8 cellular contexts compared by ENCODE assay signal in the genomic region with DNA sequence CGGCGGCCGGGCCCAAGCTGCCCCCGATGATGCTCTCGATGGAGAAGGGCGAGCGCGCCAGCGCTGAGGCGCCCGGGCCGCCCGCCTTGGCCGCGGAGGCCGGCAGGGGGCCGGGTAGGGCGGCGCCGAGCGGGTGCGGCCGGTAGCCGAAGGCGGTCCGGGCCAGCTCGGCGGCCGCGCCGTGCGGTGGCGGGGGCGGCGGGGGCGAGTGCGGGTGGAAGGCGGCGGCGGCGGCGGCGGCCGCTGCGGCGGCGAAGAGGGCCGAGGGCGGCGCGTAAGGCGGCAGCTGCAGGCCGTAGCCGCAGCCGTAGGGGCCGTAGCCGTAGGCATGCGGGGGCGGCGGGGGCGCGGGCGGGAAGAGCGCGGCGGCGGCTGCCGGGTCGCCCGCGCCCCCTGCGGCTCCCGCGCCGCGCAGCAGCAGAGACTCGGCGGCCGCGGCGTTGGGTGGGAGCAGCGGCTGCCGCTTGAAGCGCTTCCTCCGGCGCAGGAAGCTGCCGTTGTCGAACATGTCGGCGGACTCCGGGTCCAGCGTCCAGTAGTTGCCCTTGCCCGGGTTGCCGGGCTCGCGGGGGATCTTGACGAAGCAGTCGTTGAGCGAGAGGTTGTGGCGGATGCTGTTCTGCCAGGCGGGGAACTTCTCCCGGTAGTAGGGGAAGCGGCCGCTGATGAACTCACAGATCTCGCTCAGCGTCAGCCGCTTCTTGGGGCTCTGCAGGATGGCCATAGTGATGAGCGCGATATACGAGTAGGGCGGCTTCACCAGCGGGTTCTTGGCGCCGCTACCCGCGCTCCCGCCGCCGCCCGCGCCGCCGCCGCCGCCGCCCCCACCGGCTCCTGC.
DNase-seq lines count a peak whose midpoint lies in the region; ATAC-seq and TF ChIP-seq lines count a peak whose summit lies in the region.

No MANE protein-coding gene starts in this region.

- peaks cover 3% of the 10 kb centered on the region for H3K4me1 ChIP-seq in rectal smooth muscle tissue (ENCODE audit: control insufficient read depth, insufficient read depth, low read length)

- no peak overlapping the region for H3K27ac ChIP-seq in rectal smooth muscle tissue (ENCODE audit: low read depth, low read length)

- no peak for DNase-seq in AG04449 (ENCODE audit: low read depth, low spot score)
- peak; percentile 73 for DNase-seq in NCI-H146 (lab: John Stamatoyannopoulos, UW)
- peak; percentile 63 to 72 for DNase-seq in activated T-cell treated with anti-CD3 and anti-CD28 coated beads, Interleukin-2, amount 50 U/mL, for 48 hours
- peak in 1 of 2 donors; percentile 72 for DNase-seq in foreskin fibroblast
- no peak for DNase-seq in DMS153 (lab: John Stamatoyannopoulos, UW)

- ATAC-seq in GM18502 (IDR thresholded peaks at IDR 0.05; ENCODE audit: poor library complexity, unreplicated experiment) (peak; percentile 36), GM18873 (IDR thresholded peaks at IDR 0.05; ENCODE audit: low FRiP score, unreplicated experiment) (no peak)

- CTCF ChIA-PET in AG04449 (lab: Yijun Ruan, JAX) = interaction anchor here (1.0 to 5.3 kb wide), 10 partner anchors 20 to 232 kb away, joined by 3 to 72 read pairs (median 4); no protein-coding TSS in a partner anchor

- POLR2A ChIA-PET in AG04449 (lab: Yijun Ruan, JAX) = interaction anchor here (0.7 to 2.0 kb wide), 17 partner anchors 9 to 332 kb away, joined by 3 to 59 read pairs (median 5); no protein-coding TSS in a partner anchor

- peaks cover 61% of the 10 kb centered on the region for H3K27me3 ChIP-seq in rectal smooth muscle tissue (ENCODE audit: control insufficient read depth, insufficient read depth, low read length)

- H3K4me3 ChIP-seq in AG04449 (ENCODE audit: low read depth, low read length) (peak overlapping the region; percentile 82), foreskin fibroblast (ENCODE audit: low read depth in 1 of 2, low read length in 2 of 2) (peak overlapping the region; percentile 67 to 82), rectal smooth muscle tissue (ENCODE audit: low read length) (peak overlapping the region; percentile 47)

- H3K36me3 ChIP-seq in rectal smooth muscle tissue (ENCODE audit: control insufficient read depth, insufficient read depth, low read length) = no peaks in the 10 kb centered on the region

- TF ChIP-seq CTCF in AG04449 (IDR thresholded peaks at IDR 0.05; ENCODE audit: insufficient read depth, low read length, missing control alignments) (no peak), foreskin fibroblast (IDR thresholded peaks at IDR 0.05; ENCODE audit: low read depth, low read length) (no peak)

- no peak overlapping the region for H3K9ac ChIP-seq in rectal smooth muscle tissue (ENCODE audit: low read length)

Comparison
In these comparisons a context has a peak if more than half of its experiments do, and no peak if none do; other contexts are left out.
1. DNase-seq: peak in NCI-H146 (single experiment) and activated T-cell treated with anti-CD3 and anti-CD28 coated beads, Interleukin-2, amount 50 U/mL, for 48 hours (2 of 2); none in AG04449 (single experiment) and DMS153 (single experiment).
2. Peak in every context shown above with its lines, with median percentiles within 50 percentile points of each other: H3K4me3 ChIP-seq.